14 cellular contexts compared by ENCODE assay signal in genomic region chr11:35010656-35011055, GRCh38.
"Had no signal": no experiment of that assay in that cellular context is flagged by ENCODE, and none has a peak within 500 bp of the region (broad histone marks: within the 10 kb centered on the region; RNA-seq: fewer than 3 reads in every experiment).

No MANE protein-coding gene starts in this region.

- H3K9me3 Mint-ChIP-seq: activated naive CD4-positive, alpha-beta T cell treated with anti-CD3 and anti-CD28 coated beads, Interleukin-2, amount 10 ng/mL, durations not matched to agents 7 days and 5 days; activated T-helper 17 cell treated with anti-CD3 and anti-CD28 coated beads, Interleukin-2, amount 50 U/mL, for 72 hours; nephron had no signal

- H3K9me3 ChIP-seq: esophagus muscularis mucosa, right atrium auricular region, upper lobe of left lung had no signal

- H3K27me3 Mint-ChIP-seq: activated T-helper 17 cell treated with anti-CD3 and anti-CD28 coated beads, Interleukin-2, amount 50 U/mL, for 72 hours had no signal

- H3K27me3 ChIP-seq: cardiac muscle cell, esophagus muscularis mucosa, right atrium auricular region, upper lobe of left lung had no signal

- DNase-seq: activated CD4-positive, CD25-positive, alpha-beta regulatory T cell; activated naive CD4-positive, alpha-beta T cell treated with anti-CD3 and anti-CD28 coated beads, Interleukin-2, amount 10 ng/mL, durations not matched to agents 7 days and 5 days; activated T-cell treated with anti-CD3 and anti-CD28 coated beads for 4 hours; head of caudate nucleus; nucleus accumbens; stimulated activated CD4-positive, alpha-beta T cell treated with anti-CD3 and anti-CD28 coated beads, Interleukin-4, amount 100 ng/mL, for 24 hours; stimulated activated naive CD8-positive, alpha-beta T cell treated with anti-CD3 and anti-CD28 coated beads, Interleukin-15, Interleukin-2, amounts not matched to agents 100 U/mL and 50 U/mL, for 24 hours; upper lobe of left lung had no signal

- H3K4me1 ChIP-seq: right atrium auricular region had no signal

- H3K36me3 ChIP-seq: cardiac muscle cell, esophagus muscularis mucosa, right atrium auricular region, upper lobe of left lung had no signal

- H3K27ac Mint-ChIP-seq: activated naive CD4-positive, alpha-beta T cell treated with anti-CD3 and anti-CD28 coated beads, Interleukin-2, amount 10 ng/mL, durations not matched to agents 7 days and 5 days; activated T-helper 17 cell treated with anti-CD3 and anti-CD28 coated beads, Interleukin-2, amount 50 U/mL, for 72 hours had no signal

- H3K4me3 ChIP-seq: cardiac muscle cell, esophagus muscularis mucosa, right atrium auricular region, skin epidermis, upper lobe of left lung had no signal

- H3K27ac ChIP-seq: cardiac muscle cell, esophagus muscularis mucosa, right atrium auricular region, upper lobe of left lung had no signal

- ATAC-seq: activated T-helper 17 cell treated with anti-CD3 and anti-CD28 coated beads, Interleukin-2, amount 50 U/mL, for 72 hours; stimulated activated naive CD8-positive, alpha-beta T cell treated with anti-CD3 and anti-CD28 coated beads, Interleukin-15, Interleukin-2, amounts not matched to agents 100 U/mL and 50 U/mL, for 24 hours had no signal

- H3K4me3 Mint-ChIP-seq: activated naive CD4-positive, alpha-beta T cell treated with anti-CD3 and anti-CD28 coated beads, Interleukin-2, amount 10 ng/mL, durations not matched to agents 7 days and 5 days; activated T-helper 17 cell treated with anti-CD3 and anti-CD28 coated beads, Interleukin-2, amount 50 U/mL, for 72 hours; nephron had no signal
